13 cellular contexts compared by ENCODE assay signal in the genomic region with DNA sequence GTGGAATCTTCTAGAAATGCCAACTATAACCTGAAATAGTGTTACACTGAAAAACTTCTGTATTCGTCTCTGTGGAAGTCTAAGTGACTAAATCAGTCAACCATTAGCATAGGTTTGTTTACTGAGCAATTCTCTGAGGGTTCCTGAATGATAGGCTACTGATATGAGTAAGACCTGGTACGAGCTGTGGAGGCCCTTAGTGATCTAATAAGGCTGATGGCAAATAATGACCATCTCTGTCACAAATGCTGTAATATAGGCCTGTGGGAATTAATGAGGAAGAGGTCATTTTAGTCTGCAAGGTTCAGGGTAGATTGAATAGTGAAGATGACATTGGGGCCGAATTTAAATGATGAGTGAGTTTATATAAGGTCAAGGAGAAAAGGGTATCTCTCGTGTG.
DNase-seq lines count a peak whose midpoint lies in the region; ATAC-seq and TF ChIP-seq lines count a peak whose summit lies in the region.
"Had no signal": no experiment of that assay in that cellular context is flagged by ENCODE, and none has a peak within 500 bp of the region (broad histone marks: within the 10 kb centered on the region; RNA-seq: fewer than 3 reads in every experiment).

No MANE protein-coding gene starts in this region.

- DNase-seq in NCI-H146 (lab: John Stamatoyannopoulos, UW) (peak; percentile 16), NCI-H146 treated with DMSO at 0.1 percent for 48 hours (lab: John Stamatoyannopoulos, UW; ENCODE audit: unreplicated experiment) (no peak), osteoblast (ENCODE audit: insufficient read length, low spot score, missing footprints) (no peak)
- no peak for DNase-seq in stimulated activated effector memory CD8-positive, alpha-beta T cell treated with anti-CD3 and anti-CD28 coated beads, Interleukin-12 subunit alpha, Interleukin-12 subunit beta, amount 100 ng/mL, for 72 hours (ENCODE audit: low spot score in 2 of 2)
- DNase-seq in activated CD4-positive, alpha-beta memory T cell treated with anti-CD3 and anti-CD28 coated beads for 36 hours, result no peak
- no peak for DNase-seq in activated CD4-positive, alpha-beta T cell treated with anti-CD3 and anti-CD28 coated beads for 48 hours
- DNase-seq: 8988T, left lung, NCI-H1105 had no signal

- TF ChIP-seq CTCF in osteoblast (IDR thresholded peaks at IDR 0.05; ENCODE audit: extremely low read depth, low read depth, low read length), result no peak

- H3K27ac Mint-ChIP-seq in stimulated activated effector memory CD8-positive, alpha-beta T cell treated with anti-CD3 and anti-CD28 coated beads, Interleukin-12 subunit alpha, Interleukin-12 subunit beta, amount 100 ng/mL, for 72 hours, result no peak overlapping the region
- H3K27ac Mint-ChIP-seq in activated CD4-positive, alpha-beta memory T cell treated with anti-CD3 and anti-CD28 coated beads for 36 hours, result no peak overlapping the region
- H3K27ac Mint-ChIP-seq: activated T-helper 1 cell treated with anti-CD3 and anti-CD28 coated beads, Interleukin-12 subunit alpha, Interleukin-12 subunit beta, Interleukin-2, Interleukin-4 antibody, amounts not matched to agents 30 ng/mL and 10 ng/mL and 1 ng/mL, durations not matched to agents 14 hours and 24 hours and 36 hours had no signal

- ATAC-seq in GM21737 (IDR thresholded peaks at IDR 0.05; ENCODE audit: unreplicated experiment) (peak; percentile 96), HG03175 (IDR thresholded peaks at IDR 0.05; ENCODE audit: unreplicated experiment) (peak; percentile 98)
- peak; percentile 74 for ATAC-seq in stimulated activated effector memory CD8-positive, alpha-beta T cell treated with anti-CD3 and anti-CD28 coated beads, Interleukin-12 subunit alpha, Interleukin-12 subunit beta, amount 100 ng/mL, for 72 hours
- ATAC-seq: HCT116 had no signal

- intact Hi-C loops in activated CD4-positive, alpha-beta memory T cell treated with anti-CD3 and anti-CD28 coated beads for 36 hours (cut with micrococcal nuclease), result no loop called here

- H3K36me3 Mint-ChIP-seq in stimulated activated effector memory CD8-positive, alpha-beta T cell treated with anti-CD3 and anti-CD28 coated beads, Interleukin-12 subunit alpha, Interleukin-12 subunit beta, amount 100 ng/mL, for 72 hours, result peaks cover 28% of the 10 kb centered on the region
- peaks cover 19% of the 10 kb centered on the region for H3K36me3 Mint-ChIP-seq in activated CD4-positive, alpha-beta memory T cell treated with anti-CD3 and anti-CD28 coated beads for 36 hours

- H3K4me1 ChIP-seq in osteoblast (ENCODE audit: insufficient read depth, low read length), result no peaks in the 10 kb centered on the region

- no peak overlapping the region for H3K4me2 ChIP-seq in osteoblast (ENCODE audit: insufficient read depth, low read length)

- H3K27me3 Mint-ChIP-seq in activated CD4-positive, alpha-beta memory T cell treated with anti-CD3 and anti-CD28 coated beads for 36 hours, result no peaks in the 10 kb centered on the region

- no peak overlapping the region for H3K4me3 Mint-ChIP-seq in stimulated activated effector memory CD8-positive, alpha-beta T cell treated with anti-CD3 and anti-CD28 coated beads, Interleukin-12 subunit alpha, Interleukin-12 subunit beta, amount 100 ng/mL, for 72 hours
- H3K4me3 Mint-ChIP-seq in activated CD4-positive, alpha-beta memory T cell treated with anti-CD3 and anti-CD28 coated beads for 36 hours, result no peak overlapping the region
- H3K4me3 Mint-ChIP-seq: activated T-helper 1 cell treated with anti-CD3 and anti-CD28 coated beads, Interleukin-12 subunit alpha, Interleukin-12 subunit beta, Interleukin-2, Interleukin-4 antibody, amounts not matched to agents 30 ng/mL and 10 ng/mL and 1 ng/mL, durations not matched to agents 14 hours and 24 hours and 36 hours had no signal

- CTCF ChIA-PET in activated CD4-positive, alpha-beta memory T cell treated with anti-CD3 and anti-CD28 coated beads for 36 hours (lab: Charles Lee), result interaction anchor here (1.2 kb wide), 1 partner anchor 91 kb away, joined by 3 read pairs; no protein-coding TSS in a partner anchor

- no peak overlapping the region for H3K27ac ChIP-seq in osteoblast (ENCODE audit: low read depth, low read length)
- H3K27ac ChIP-seq: left lung had no signal

- H3K4me1 Mint-ChIP-seq in stimulated activated effector memory CD8-positive, alpha-beta T cell treated with anti-CD3 and anti-CD28 coated beads, Interleukin-12 subunit alpha, Interleukin-12 subunit beta, amount 100 ng/mL, for 72 hours, result peaks cover 11% of the 10 kb centered on the region
- peaks cover 3% of the 10 kb centered on the region for H3K4me1 Mint-ChIP-seq in activated CD4-positive, alpha-beta memory T cell treated with anti-CD3 and anti-CD28 coated beads for 36 hours (ENCODE audit: low read depth)

- H3K9me3 Mint-ChIP-seq in stimulated activated effector memory CD8-positive, alpha-beta T cell treated with anti-CD3 and anti-CD28 coated beads, Interleukin-12 subunit alpha, Interleukin-12 subunit beta, amount 100 ng/mL, for 72 hours, result peaks cover 4% of the 10 kb centered on the region
- peaks cover 4% of the 10 kb centered on the region for H3K9me3 Mint-ChIP-seq in activated CD4-positive, alpha-beta memory T cell treated with anti-CD3 and anti-CD28 coated beads for 36 hours

- H4K20me1 ChIP-seq in osteoblast (ENCODE audit: insufficient read depth, low read length), result no peaks in the 10 kb centered on the region

- H3K79me2 ChIP-seq in osteoblast (ENCODE audit: insufficient read depth, low read length), result no peaks in the 10 kb centered on the region

- H3K27me3 ChIP-seq in osteoblast (ENCODE audit: insufficient read depth, low read length), result no peaks in the 10 kb centered on the region
- H3K27me3 ChIP-seq: left lung had no signal

- POLR2A ChIA-PET in activated CD4-positive, alpha-beta memory T cell treated with anti-CD3 and anti-CD28 coated beads for 36 hours (lab: Charles Lee), result interaction anchor here (1.3 kb wide), 1 partner anchor 53 kb away, joined by 4 read pairs; no protein-coding TSS in a partner anchor

- no peak overlapping the region for H2AFZ ChIP-seq in osteoblast (ENCODE audit: low read length)

- H3K36me3 ChIP-seq in osteoblast (ENCODE audit: insufficient read depth, low read length), result no peaks in the 10 kb centered on the region
- H3K36me3 ChIP-seq: left lung had no signal

- no peak overlapping the region for H3K4me3 ChIP-seq in osteoblast (ENCODE audit: insufficient read depth, low read length)
- H3K4me3 ChIP-seq: left lung had no signal

- no peaks in the 10 kb centered on the region for H3K9me3 ChIP-seq in osteoblast (ENCODE audit: low read depth, low read length)
